12 cellular contexts compared by ENCODE assay signal in the genomic region with DNA sequence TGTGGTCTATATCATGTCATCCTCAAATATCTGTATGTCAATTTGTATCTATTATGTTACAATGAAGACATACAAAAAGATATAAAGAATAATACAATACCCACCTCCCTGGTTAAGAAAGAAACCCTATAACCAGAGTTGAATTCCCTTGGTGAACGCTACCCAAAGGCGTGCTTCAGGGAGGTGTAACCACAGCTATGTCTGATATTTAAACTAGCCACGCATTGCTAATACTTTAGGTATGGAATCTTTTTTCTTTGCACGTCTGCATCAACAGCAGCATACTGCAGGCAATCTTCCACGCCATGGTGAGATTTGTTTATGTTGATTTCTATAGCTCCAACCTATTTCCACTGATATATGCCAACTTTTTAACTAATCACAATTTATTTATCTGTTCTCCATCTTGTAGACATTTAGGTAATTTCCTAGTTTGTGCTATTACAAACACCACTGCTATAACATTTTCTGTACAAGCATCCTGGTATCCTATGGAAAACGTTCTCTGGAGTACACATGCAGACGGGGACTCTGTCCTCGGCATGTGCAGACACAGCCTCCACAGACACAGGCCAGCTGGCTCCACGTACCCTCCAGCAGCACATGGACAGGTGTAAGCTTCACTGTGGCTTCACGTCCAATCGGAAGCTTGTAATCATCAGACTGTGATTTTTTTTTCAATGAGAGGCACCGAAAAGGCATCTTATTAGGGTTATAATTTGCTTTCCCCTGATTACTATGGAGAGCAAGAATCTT. TPM values are rescaled to one million over a fixed set of nuclear protein-coding genes. Genes with fewer than 3 reads are reported as not detected.
DNase-seq lines count a peak whose midpoint lies in the region; ATAC-seq and TF ChIP-seq lines count a peak whose summit lies in the region.
"Had no signal": no experiment of that assay in that cellular context is flagged by ENCODE, and none has a peak within 500 bp of the region (broad histone marks: within the 10 kb centered on the region; RNA-seq: fewer than 3 reads in every experiment).

No MANE protein-coding gene starts in this region.

- H3K27me3 ChIP-seq in mesenchymal stem cell (ENCODE audit: control insufficient read depth in 1 of 2, insufficient read depth in 1 of 2, low read length in 2 of 2), result no peaks in the 10 kb centered on the region
- H3K27me3 ChIP-seq in effector memory CD4-positive, alpha-beta T cell (replicated peaks; ENCODE audit: control insufficient read depth, insufficient read depth, low read length, poor library complexity, severe bottlenecking), result no peaks in the 10 kb centered on the region

- H2BK12ac ChIP-seq in mesenchymal stem cell (ENCODE audit: low read length in 2 of 2), result peak overlapping the region; percentile 69 to 79

- no peak overlapping the region for H3K9ac ChIP-seq in mesenchymal stem cell (ENCODE audit: low read length)

- CTCF ChIA-PET in activated CD8-positive, alpha-beta memory T cell treated with anti-CD3 and anti-CD28 coated beads, Interleukin-2, amount 10 ng/mL, durations not matched to agents 7 days and 5 days (lab: Charles Lee), result no interaction called here

- in situ Hi-C loops in astrocyte of the cerebellum (cut with HindIII; ENCODE audit: low sequenced_read_pairs), result no loop called here

- no peak overlapping the region for H3K4me3 ChIP-seq in astrocyte of the cerebellum (ENCODE audit: low read depth, low read length)
- H3K4me3 ChIP-seq in mesenchymal stem cell (ENCODE audit: insufficient read depth in 1 of 2, low read depth in 1 of 2, low read length in 2 of 2), result no peak overlapping the region
- no peak overlapping the region for H3K4me3 ChIP-seq in effector memory CD4-positive, alpha-beta T cell (ENCODE audit: insufficient read depth, low read depth, low read length, poor library complexity, severe bottlenecking)

- H3K36me3 Mint-ChIP-seq in activated CD8-positive, alpha-beta memory T cell treated with anti-CD3 and anti-CD28 coated beads, Interleukin-2, amount 10 ng/mL, durations not matched to agents 7 days and 5 days, result no peaks in the 10 kb centered on the region
- H3K36me3 Mint-ChIP-seq: natural killer cell treated with Interleukin-12 subunit alpha and Interleukin-12 subunit beta and Interleukin-15 and Interleukin-18, amount 100 ng/mL, for 72 hours had no signal

- WGBS in mesenchymal stem cell, result 16% methylated on average over 12 of the region's 12 CpGs

- H3K79me1 ChIP-seq in mesenchymal stem cell (replicated peaks; ENCODE audit: low read length, poor library complexity, severe bottlenecking), result no peaks in the 10 kb centered on the region

- H3K36me3 ChIP-seq in mesenchymal stem cell (ENCODE audit: control insufficient read depth in 1 of 2, insufficient read depth in 2 of 2, low read depth in 1 of 2, low read length in 2 of 2), result no peaks in the 10 kb centered on the region
- H3K36me3 ChIP-seq in effector memory CD4-positive, alpha-beta T cell (ENCODE audit: control insufficient read depth, insufficient read depth, low read length), result no peaks in the 10 kb centered on the region

- peaks cover 35% of the 10 kb centered on the region for H3K4me1 ChIP-seq in mesenchymal stem cell (ENCODE audit: control insufficient read depth, insufficient read depth, low read depth, low read length)
- no peaks in the 10 kb centered on the region for H3K4me1 ChIP-seq in effector memory CD4-positive, alpha-beta T cell (ENCODE audit: control insufficient read depth, insufficient read depth, low read length, poor library complexity, severe bottlenecking)

- H3K4me1 Mint-ChIP-seq in activated CD8-positive, alpha-beta memory T cell treated with anti-CD3 and anti-CD28 coated beads, Interleukin-2, amount 10 ng/mL, durations not matched to agents 7 days and 5 days, result peaks cover 16% of the 10 kb centered on the region
- H3K4me1 Mint-ChIP-seq: activated T-helper 17 cell treated with anti-CD3 and anti-CD28 coated beads, Interleukin-2, amount 50 U/mL, for 72 hours had no signal

- peak overlapping the region in 1 of 2 experiments; percentile 91 for H3K23ac ChIP-seq in mesenchymal stem cell (ENCODE audit: low read length in 2 of 2)

- no peaks in the 10 kb centered on the region for H3K9me3 Mint-ChIP-seq in activated CD8-positive, alpha-beta memory T cell treated with anti-CD3 and anti-CD28 coated beads, Interleukin-2, amount 10 ng/mL, durations not matched to agents 7 days and 5 days (ENCODE audit: low read depth)
- H3K9me3 Mint-ChIP-seq: activated T-helper 17 cell treated with anti-CD3 and anti-CD28 coated beads, Interleukin-2, amount 50 U/mL, for 72 hours; natural killer cell treated with Interleukin-12 subunit alpha and Interleukin-12 subunit beta and Interleukin-15 and Interleukin-18, amount 100 ng/mL, for 72 hours had no signal

- H2BK5ac ChIP-seq in mesenchymal stem cell (ENCODE audit: low read depth, low read length, poor library complexity, severe bottlenecking), result peak overlapping the region; percentile 97

- H3K27me3 Mint-ChIP-seq in activated CD8-positive, alpha-beta memory T cell treated with anti-CD3 and anti-CD28 coated beads, Interleukin-2, amount 10 ng/mL, durations not matched to agents 7 days and 5 days, result peaks cover 2% of the 10 kb centered on the region
- H3K27me3 Mint-ChIP-seq: activated T-helper 17 cell treated with anti-CD3 and anti-CD28 coated beads, Interleukin-2, amount 50 U/mL, for 72 hours; natural killer cell treated with Interleukin-12 subunit alpha and Interleukin-12 subunit beta and Interleukin-15 and Interleukin-18, amount 100 ng/mL, for 72 hours had no signal

- H3K4me2 ChIP-seq in mesenchymal stem cell (ENCODE audit: low read length, poor library complexity, severe bottlenecking), result peak overlapping the region; percentile 7

- H2BK120ac ChIP-seq in mesenchymal stem cell (ENCODE audit: low read depth, low read length), result peak overlapping the region; percentile 50

- peak overlapping the region in 1 of 2 experiments; percentile 77 for H3K14ac ChIP-seq in mesenchymal stem cell (ENCODE audit: low read length in 2 of 2)

- ATAC-seq in GM18520 (IDR thresholded peaks at IDR 0.05; ENCODE audit: unreplicated experiment), result no peak
- no peak for ATAC-seq in GM18502 (IDR thresholded peaks at IDR 0.05; ENCODE audit: poor library complexity, unreplicated experiment)
- no peak for ATAC-seq in activated CD8-positive, alpha-beta memory T cell treated with anti-CD3 and anti-CD28 coated beads, Interleukin-2, amount 10 ng/mL, durations not matched to agents 7 days and 5 days
- ATAC-seq: activated T-helper 17 cell treated with anti-CD3 and anti-CD28 coated beads, Interleukin-2, amount 50 U/mL, for 72 hours; natural killer cell treated with Interleukin-12 subunit alpha and Interleukin-12 subunit beta and Interleukin-15 and Interleukin-18, amount 100 ng/mL, for 72 hours had no signal

- peak overlapping the region; percentile 93 for H4K8ac ChIP-seq in mesenchymal stem cell (ENCODE audit: low read length)

- peak overlapping the region; percentile 99 for H3K27ac ChIP-seq in mesenchymal stem cell (ENCODE audit: low read length, poor library complexity, severe bottlenecking)
- H3K27ac ChIP-seq in effector memory CD4-positive, alpha-beta T cell (ENCODE audit: insufficient read depth, low read length, poor library complexity, severe bottlenecking), result no peak overlapping the region

- DNase-seq in EH (ENCODE audit: low read depth) (peak; percentile 94), NCI-H1417 treated with DMSO at 0.1 percent for 48 hours (lab: John Stamatoyannopoulos, UW) (peak; percentile 5), astrocyte of the cerebellum (ENCODE audit: low read depth) (peak; percentile 88), mesenchymal stem cell (peak; percentile 91)
- DNase-seq in effector memory CD4-positive, alpha-beta T cell, result no peak
- no peak for DNase-seq in activated CD8-positive, alpha-beta memory T cell treated with anti-CD3 and anti-CD28 coated beads, Interleukin-2, amount 10 ng/mL, durations not matched to agents 7 days and 5 days
- DNase-seq: dermis blood vessel endothelial cell; stimulated activated naive CD4-positive, alpha-beta T cell had no signal

- no peak overlapping the region for H3K27ac Mint-ChIP-seq in activated CD8-positive, alpha-beta memory T cell treated with anti-CD3 and anti-CD28 coated beads, Interleukin-2, amount 10 ng/mL, durations not matched to agents 7 days and 5 days
- H3K27ac Mint-ChIP-seq: activated T-helper 17 cell treated with anti-CD3 and anti-CD28 coated beads, Interleukin-2, amount 50 U/mL, for 72 hours; natural killer cell treated with Interleukin-12 subunit alpha and Interleukin-12 subunit beta and Interleukin-15 and Interleukin-18, amount 100 ng/mL, for 72 hours had no signal

- peak overlapping the region; percentile 91 to 97 for H3K18ac ChIP-seq in mesenchymal stem cell (ENCODE audit: low read depth in 1 of 2, low read length in 2 of 2)

- H3K9me3 ChIP-seq in mesenchymal stem cell (ENCODE audit: control insufficient read depth, low read length), result no peaks in the 10 kb centered on the region
- H3K9me3 ChIP-seq in effector memory CD4-positive, alpha-beta T cell (ENCODE audit: control insufficient read depth, low read length), result no peaks in the 10 kb centered on the region

- H2AK5ac ChIP-seq in mesenchymal stem cell (ENCODE audit: low read length, severe bottlenecking), result peak overlapping the region; percentile 99

- no peak overlapping the region for H2AFZ ChIP-seq in mesenchymal stem cell (ENCODE audit: low read depth, low read length)

- TF ChIP-seq CTCF in astrocyte of the cerebellum (IDR thresholded peaks at IDR 0.05; ENCODE audit: low read depth, low read length, missing control alignments), result no peak

- no peak overlapping the region for H3K4me3 Mint-ChIP-seq in activated CD8-positive, alpha-beta memory T cell treated with anti-CD3 and anti-CD28 coated beads, Interleukin-2, amount 10 ng/mL, durations not matched to agents 7 days and 5 days
- H3K4me3 Mint-ChIP-seq: activated T-helper 17 cell treated with anti-CD3 and anti-CD28 coated beads, Interleukin-2, amount 50 U/mL, for 72 hours; natural killer cell treated with Interleukin-12 subunit alpha and Interleukin-12 subunit beta and Interleukin-15 and Interleukin-18, amount 100 ng/mL, for 72 hours had no signal

- H3K4ac ChIP-seq in mesenchymal stem cell (ENCODE audit: low read depth in 1 of 2, low read length in 2 of 2), result peak overlapping the region in 1 of 2 experiments; percentile 84

- H2BK15ac ChIP-seq in mesenchymal stem cell (ENCODE audit: low read depth, poor library complexity, severe bottlenecking), result peak overlapping the region; percentile 30

- H4K91ac ChIP-seq in mesenchymal stem cell (ENCODE audit: low read length), result peak overlapping the region; percentile 91

RNA-seq across cellular contexts. Expression of gene HSF2BP, which starts 58.5 kb away (rescaled TPM):
- polyA plus RNA-seq in mesenchymal stem cell (2013, experiment 1 of 2), result 1.0 TPM
- polyA plus RNA-seq in mesenchymal stem cell (2013, experiment 2 of 2), result 0.82 TPM
- total RNA-seq in activated CD8-positive, alpha-beta memory T cell treated with anti-CD3 and anti-CD28 coated beads, Interleukin-2, amount 10 ng/mL, durations not matched to agents 7 days and 5 days, result under 1 TPM; 0.21 to 0.47 TPM

RNA-seq across cellular contexts. Expression of gene RRP1B, which starts 58.5 kb away (rescaled TPM):
- 15.6 TPM for polyA plus RNA-seq in mesenchymal stem cell (2013, experiment 1 of 2)
- 15.9 TPM for polyA plus RNA-seq in mesenchymal stem cell (2013, experiment 2 of 2)
- 10 to 100 TPM; 49.1 to 50.4 TPM for total RNA-seq in activated CD8-positive, alpha-beta memory T cell treated with anti-CD3 and anti-CD28 coated beads, Interleukin-2, amount 10 ng/mL, durations not matched to agents 7 days and 5 days

Comparison
In these comparisons a context has a peak if more than half of its experiments do, and no peak if none do; other contexts are left out.
1. DNase-seq: peak in EH (single experiment), NCI-H1417 treated with DMSO at 0.1 percent for 48 hours (single experiment), astrocyte of the cerebellum (single experiment) and mesenchymal stem cell (single experiment); none in effector memory CD4-positive, alpha-beta T cell (0 of 3) and activated CD8-positive, alpha-beta memory T cell treated with anti-CD3 and anti-CD28 coated beads, Interleukin-2, amount 10 ng/mL, durations not matched to agents 7 days and 5 days (single experiment).